8 cellular contexts compared by ENCODE assay signal in the genomic region with DNA sequence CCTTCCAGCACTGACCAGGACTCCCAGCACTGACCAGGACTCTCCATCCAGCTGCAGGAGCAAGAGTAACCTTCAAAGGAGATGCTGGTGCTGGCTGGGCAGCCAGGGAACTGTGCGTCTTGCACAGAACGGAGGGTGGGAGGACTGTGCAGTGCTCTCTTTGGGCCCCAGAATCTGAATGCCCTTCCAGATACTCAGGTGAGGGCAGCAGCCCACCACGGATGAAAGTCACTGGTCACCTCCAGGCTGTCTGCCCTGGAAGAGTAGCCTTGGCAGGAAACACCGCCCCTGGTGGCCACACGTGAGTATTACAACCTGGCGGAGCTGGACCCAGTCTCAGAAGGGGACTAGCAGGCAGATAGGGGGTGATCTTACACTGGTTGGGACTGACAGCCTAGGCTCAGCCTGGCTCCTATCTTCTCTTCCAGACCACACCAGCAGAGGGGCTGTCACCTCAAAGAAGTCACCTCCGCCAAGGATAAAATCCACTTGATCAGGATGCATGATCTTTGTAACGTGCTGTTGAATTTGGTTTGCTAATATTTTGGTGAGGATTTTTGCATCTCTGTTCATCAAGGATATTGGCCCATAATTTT. TPM values are rescaled to one million over a fixed set of nuclear protein-coding genes. Genes with fewer than 3 reads are reported as not detected.
A peak's percentile ranks its signal among the peaks of the same experiment; 100 is the strongest.
DNase-seq lines count a peak whose midpoint lies in the region; ATAC-seq and TF ChIP-seq lines count a peak whose summit lies in the region.

No MANE protein-coding gene starts in this region.

- intact Hi-C loops in lower leg skin (cut with DNase I; ENCODE audit: low total_unique reads), result no loop called here

- H3K4me3 Mint-ChIP-seq in activated CD4-positive, alpha-beta T cell treated with anti-CD3 and anti-CD28 coated beads, Interleukin-2, amount 10 ng/mL, durations not matched to agents 7 days and 5 days, result no peak overlapping the region

- ATAC-seq in HG03175 (IDR thresholded peaks at IDR 0.05; ENCODE audit: unreplicated experiment) (peak; percentile 58), GM19467 (IDR thresholded peaks at IDR 0.05; ENCODE audit: unreplicated experiment) (no peak)

- TF ChIP-seq POLR2A in lower leg skin (IDR thresholded peaks at IDR 0.05), result no peak

- POLR2A ChIA-PET in activated CD4-positive, alpha-beta T cell treated with anti-CD3 and anti-CD28 coated beads, Interleukin-2, amount 10 ng/mL, durations not matched to agents 7 days and 5 days (lab: Charles Lee), result no interaction called here

- 14 to 16% methylated on average over 8 of the region's 8 CpGs for WGBS in lower leg skin, 2 donors

- H3K36me3 Mint-ChIP-seq in activated CD4-positive, alpha-beta T cell treated with anti-CD3 and anti-CD28 coated beads, Interleukin-2, amount 10 ng/mL, durations not matched to agents 7 days and 5 days (ENCODE audit: low read depth), result no peaks in the 10 kb centered on the region

- no peak overlapping the region for H3K4me3 ChIP-seq in lower leg skin (ENCODE audit: low read depth, poor library complexity, severe bottlenecking)

- H3K9me3 Mint-ChIP-seq in activated CD4-positive, alpha-beta T cell treated with anti-CD3 and anti-CD28 coated beads, Interleukin-2, amount 10 ng/mL, durations not matched to agents 7 days and 5 days, result no peaks in the 10 kb centered on the region

- CTCF ChIA-PET in activated CD4-positive, alpha-beta T cell treated with anti-CD3 and anti-CD28 coated beads, Interleukin-2, amount 10 ng/mL, durations not matched to agents 7 days and 5 days (lab: Charles Lee), result interaction anchor here (0.6 to 1.7 kb wide), 5 partner anchors 10 to 592 kb away, joined by 3 to 4 read pairs (median 3); no protein-coding TSS in a partner anchor

- peaks cover 3% of the 10 kb centered on the region for H3K4me1 Mint-ChIP-seq in activated CD4-positive, alpha-beta T cell treated with anti-CD3 and anti-CD28 coated beads, Interleukin-2, amount 10 ng/mL, durations not matched to agents 7 days and 5 days

- H3K27ac Mint-ChIP-seq in activated CD4-positive, alpha-beta T cell treated with anti-CD3 and anti-CD28 coated beads, Interleukin-2, amount 10 ng/mL, durations not matched to agents 7 days and 5 days, result no peak overlapping the region

- DNase-seq in DMS79 (lab: John Stamatoyannopoulos, UW), result peak; percentile 41
- DNase-seq in NCI-H69 (lab: John Stamatoyannopoulos, UW), result peak; percentile 88
- peak; percentile 72 for DNase-seq in activated CD4-positive, alpha-beta T cell treated with anti-CD3 and anti-CD28 coated beads, Interleukin-2, amount 10 ng/mL, durations not matched to agents 7 days and 5 days
- DNase-seq in dedifferentiated amniotic fluid mesenchymal stem cell (ENCODE audit: extremely low spot score), result peak; percentile 49
- peak; percentile 47 to 94 for DNase-seq in lower leg skin (ENCODE audit: low spot score in 2 of 2)
- peak; percentile 61 for DNase-seq in stimulated activated CD8-positive, alpha-beta memory T cell treated with anti-CD3 and anti-CD28 coated beads, Interleukin-12 subunit alpha, Interleukin-12 subunit beta, amount 100 ng/mL, for 1 hour (ENCODE audit: low read depth)

- H3K27me3 Mint-ChIP-seq in activated CD4-positive, alpha-beta T cell treated with anti-CD3 and anti-CD28 coated beads, Interleukin-2, amount 10 ng/mL, durations not matched to agents 7 days and 5 days, result peaks cover 19% of the 10 kb centered on the region

- TF ChIP-seq CTCF in lower leg skin (IDR thresholded peaks at IDR 0.05), result peak in 1 of 3 donors; percentile 94

RNA-seq across cellular contexts. Expression of a gene that starts 4.8 kb away (rescaled TPM):
- total RNA-seq in activated CD4-positive, alpha-beta T cell treated with anti-CD3 and anti-CD28 coated beads, Interleukin-2, amount 10 ng/mL, durations not matched to agents 7 days and 5 days, result 1 to 10 TPM; 1.9 TPM
- total RNA-seq in lower leg skin, result under 1 TPM in 2 of 4 donors, not detected in 2; 0.10 to 0.29 TPM
